In the genomic region with DNA sequence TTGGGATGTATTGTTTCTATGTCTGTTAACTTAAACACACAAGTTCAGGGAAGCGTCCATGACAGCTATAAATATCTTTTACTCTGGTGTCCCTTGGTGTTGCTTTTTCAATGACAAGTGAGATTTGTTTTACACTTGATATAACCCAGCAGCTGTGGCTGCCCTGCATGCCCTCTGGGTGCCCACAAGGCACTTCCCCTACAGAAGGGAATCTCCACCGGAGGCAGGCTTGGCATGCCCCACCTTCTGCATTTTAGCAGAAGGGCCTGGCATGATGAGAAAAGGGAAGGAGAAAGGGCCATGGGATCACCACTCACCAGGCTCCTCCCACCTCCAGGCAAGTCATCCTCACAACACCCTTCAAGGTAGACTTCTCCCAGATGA, we compare ENCODE assay signal across 9 cellular contexts. TPM values are rescaled to one million over a fixed set of nuclear protein-coding genes. Genes with fewer than 3 reads are reported as not detected.
DNase-seq lines count a peak whose midpoint lies in the region; ATAC-seq and TF ChIP-seq lines count a peak whose summit lies in the region.
"Had no signal": no experiment of that assay in that cellular context is flagged by ENCODE, and none has a peak within 500 bp of the region (broad histone marks: within the 10 kb centered on the region; RNA-seq: fewer than 3 reads in every experiment).

No MANE protein-coding gene starts in this region.

- DNase-seq in Peyer's patch (peak in 2 of 3 donors; percentile 48 to 65), heart left ventricle (peak in 4 of 5 donors; percentile 59 to 79 (median 60)), posterior vena cava (ENCODE audit: low spot score) (peak; percentile 87), NOMO-1 treated with dmso at 0.1 percent for 144 hours (lab: John Stamatoyannopoulos, UW; ENCODE audit: unreplicated experiment) (no peak), NCI-H2081 (lab: John Stamatoyannopoulos, UW) (no peak), GM13977 (ENCODE audit: low spot score) (no peak), dedifferentiated amniotic fluid mesenchymal stem cell (ENCODE audit: extremely low spot score) (no peak)
- DNase-seq: NK-92 treated with Interleukin-12 subunit alpha and Interleukin-12 subunit beta, amount 100 ng/mL, for 24 hours had no signal

- peaks cover 0 to 62% (median 24%) of the 10 kb centered on the region in 11 experiments; a peak in 12 of 22 replicates for H3K36me3 ChIP-seq in BLaER1 treated with 17β-estradiol and CSF1 and Interleukin-3, amounts not matched to agents 10 nM and 100 nM
- H3K36me3 ChIP-seq in Peyer's patch = no peaks in the 10 kb centered on the region
- H3K36me3 ChIP-seq in heart left ventricle = peaks cover 0 to 63% (median 12%) of the 10 kb centered on the region in 9 donors

- H3K9me3 ChIP-seq in BLaER1 treated with 17β-estradiol and CSF1 and Interleukin-3, amounts not matched to agents 10 nM and 100 nM (replicated peaks in 1 of 11) = no peaks in the 10 kb centered on the region
- H3K9me3 ChIP-seq in Peyer's patch (no peaks in the 10 kb centered on the region), heart left ventricle (no peaks in the 10 kb centered on the region)

- H3K27ac ChIP-seq in BLaER1 treated with 17β-estradiol and CSF1 and Interleukin-3, amounts not matched to agents 10 nM and 100 nM = peak overlapping the region in 10 of 11 experiments; percentile 54 to 87 (median 72); a peak in 20 of 22 replicates
- peak overlapping the region; percentile 3 to 75 (median 10) for H3K27ac ChIP-seq in Peyer's patch
- peak overlapping the region in 11 of 12 donors; percentile 54 to 100 (median 81) for H3K27ac ChIP-seq in heart left ventricle

- H4K20me1 ChIP-seq in BLaER1 treated with 17β-estradiol and CSF1 and Interleukin-3, amounts not matched to agents 10 nM and 100 nM = peaks cover 75 to 95% (median 89%) of the 10 kb centered on the region in 11 experiments

- peak overlapping the region; percentile 78 to 97 (median 91) for H3K4me2 ChIP-seq in BLaER1 treated with 17β-estradiol and CSF1 and Interleukin-3, amounts not matched to agents 10 nM and 100 nM

- TF ChIP-seq POLR2A in Peyer's patch (IDR thresholded peaks at IDR 0.05) (no peak), heart left ventricle (IDR thresholded peaks at IDR 0.05) (no peak)

- 37 to 53% (median 43%) methylated on average over 2 of the region's 2 CpGs for WGBS in heart left ventricle, 4 donors

- TF ChIP-seq CTCF in Peyer's patch (IDR thresholded peaks at IDR 0.05) (no peak), heart left ventricle (IDR thresholded peaks at IDR 0.05) (no peak), GM13977 (IDR thresholded peaks at IDR 0.05; ENCODE audit: extremely low read depth, insufficient read depth, missing control alignments) (no peak)

- H3K4me3 ChIP-seq in BLaER1 treated with 17β-estradiol and CSF1 and Interleukin-3, amounts not matched to agents 10 nM and 100 nM = peak overlapping the region in 5 of 10 experiments; percentile 1 to 42 (median 31); a peak in 7 of 20 replicates
- H3K4me3 ChIP-seq in Peyer's patch (no peak overlapping the region), heart left ventricle (peak overlapping the region in 2 of 12 donors; percentile 8 to 16)

- intact Hi-C loops in heart left ventricle (cut with DNase I) = no loop called here
- intact Hi-C loops in posterior vena cava (cut with DNase I) = no loop called here

- peaks cover 84 to 92% (median 90%) of the 10 kb centered on the region in 10 experiments for H3K4me1 ChIP-seq in BLaER1 treated with 17β-estradiol and CSF1 and Interleukin-3, amounts not matched to agents 10 nM and 100 nM
- H3K4me1 ChIP-seq in Peyer's patch (peaks cover 0 to 50% (median 28%) of the 10 kb centered on the region in 4 donors), heart left ventricle (peaks cover 24 to 90% (median 86%) of the 10 kb centered on the region in 12 donors)

- peak in 3 of 4 donors; percentile 6 to 31 (median 28) for ATAC-seq in heart left ventricle

- in situ Hi-C loops in GM13977 (cut with MboI; ENCODE audit: low pct_unique_long_range_greater_than_20kb, low sequenced_read_pairs, unreplicated experiment) = no loop called here

- H3K9ac ChIP-seq in BLaER1 treated with 17β-estradiol and CSF1 and Interleukin-3, amounts not matched to agents 10 nM and 100 nM = peak overlapping the region; percentile 20 to 74 (median 47); a peak in 18 of 22 replicates

- peaks cover 0 to 7% (median 0%) of the 10 kb centered on the region in 11 experiments; a peak in 3 of 22 replicates for H3K27me3 ChIP-seq in BLaER1 treated with 17β-estradiol and CSF1 and Interleukin-3, amounts not matched to agents 10 nM and 100 nM
- H3K27me3 ChIP-seq in Peyer's patch (no peaks in the 10 kb centered on the region), heart left ventricle (no peaks in the 10 kb centered on the region)

RNA-seq across cellular contexts. Expression of gene ATP6V1E2, which starts 5.7 kb away (rescaled TPM):
- total RNA-seq in Peyer's patch (1 to 10 TPM in 3 of 4 donors, under 1 TPM in 1; 0.57 to 6.6 (median 3.4) TPM), heart left ventricle (1 to 10 TPM; 2.5 to 7.6 (median 6.2) TPM), posterior vena cava (1 to 10 TPM; 4.9 to 5.3 TPM)
- 1 to 10 TPM; 2.4 to 3.3 TPM for polyA plus RNA-seq in heart left ventricle

RNA-seq across cellular contexts. Expression of gene RHOQ, which starts 5.8 kb away (rescaled TPM):
- total RNA-seq in Peyer's patch (10 to 100 TPM; 12.1 to 48.7 (median 21.0) TPM), heart left ventricle (100 to 1,000 TPM; 239 to 493 (median 385) TPM), posterior vena cava (100 to 1,000 TPM; 162 to 201 TPM)
- 100 to 1,000 TPM; 202 to 217 TPM for polyA plus RNA-seq in heart left ventricle

Comparison
In these comparisons a context has a peak if more than half of its experiments do, and no peak if none do; other contexts are left out.
1. H3K27ac ChIP-seq: peak in every context shown above with its lines; median percentile 81 in heart left ventricle; 72 in BLaER1 treated with 17β-estradiol and CSF1 and Interleukin-3, amounts not matched to agents 10 nM and 100 nM; 10 in Peyer's patch.
2. DNase-seq: peak in Peyer's patch (2 of 3), heart left ventricle (4 of 5) and posterior vena cava (single experiment); none in NOMO-1 treated with dmso at 0.1 percent for 144 hours (single experiment), NCI-H2081 (0 of 2), GM13977 (single experiment) and dedifferentiated amniotic fluid mesenchymal stem cell (single experiment).